In genomic region chr6:42820509-42821340, GRCh38 we compare ENCODE assay signal across 12 cellular contexts. TPM values are rescaled to one million over a fixed set of nuclear protein-coding genes. Genes with fewer than 3 reads are reported as not detected.
DNase-seq lines count a peak whose midpoint lies in the region; ATAC-seq and TF ChIP-seq lines count a peak whose summit lies in the region.
"Had no signal": no experiment of that assay in that cellular context is flagged by ENCODE, and none has a peak within 500 bp of the region (broad histone marks: within the 10 kb centered on the region; RNA-seq: fewer than 3 reads in every experiment).

No MANE protein-coding gene starts in this region.

- ATAC-seq in SK-N-SH treated with all-trans-retinoic acid at 6 μM for 48 hours (no peak), thoracic aorta (ENCODE audit: insufficient number of reproducible peaks, low FRiP score, low read depth) (peak; percentile 19), GM19035 (IDR thresholded peaks at IDR 0.05; ENCODE audit: unreplicated experiment) (no peak)
- ATAC-seq in effector memory CD8-positive, alpha-beta T cell (replicated peaks): no peak

- no peak for TF ChIP-seq EP300 in SK-N-SH (IDR thresholded peaks at IDR 0.05; ENCODE audit: borderline replicate concordance in 1 of 2, low read depth in 1 of 2, low read length in 1 of 2)

- H3K9ac ChIP-seq in SK-N-SH: no peak overlapping the region
- H3K9ac ChIP-seq in muscle layer of colon (ENCODE audit: low read length): peak overlapping the region; percentile 29

- H3K27ac ChIP-seq in SK-N-SH (ENCODE audit: low read depth in 2 of 2, low read length in 1 of 2) (peak overlapping the region in 1 of 2 experiments; percentile 53; a peak in 2 of 4 replicates), muscle layer of colon (ENCODE audit: low read depth, low read length) (peak overlapping the region; percentile 81), thoracic aorta (peak overlapping the region; percentile 49 to 66)

- peak overlapping the region; percentile 44 to 84 for H3K27ac Mint-ChIP-seq in effector memory CD8-positive, alpha-beta T cell

- WGBS in SK-N-SH (ENCODE audit: low lambda C conversion rate): 94% methylated on average over 10 of the region's 10 CpGs

- H3K4me3 ChIP-seq in SK-N-SH (ENCODE audit: low read depth in 2 of 2, low read length in 1 of 2) (no peak overlapping the region), muscle layer of colon (ENCODE audit: low read depth in 1 of 2, low read length in 2 of 2) (peak overlapping the region in 1 of 2 donors; percentile 21), thoracic aorta (peak overlapping the region; percentile 55)
- H3K4me3 ChIP-seq: HAP-1 had no signal

- peak; percentile 43 for DNase-seq in SK-N-SH
- no peak for DNase-seq in effector memory CD8-positive, alpha-beta T cell
- DNase-seq in thoracic aorta (ENCODE audit: low spot score): no peak
- DNase-seq in Kasumi-1 (lab: John Stamatoyannopoulos, UW): no peak
- DNase-seq in stimulated activated CD4-positive, alpha-beta T cell treated with anti-CD3 and anti-CD28 coated beads, Interleukin-2, amount 100 ng/mL, for 48 hours: no peak
- DNase-seq: 8988T; activated CD8-positive, alpha-beta memory T cell treated with anti-CD3 and anti-CD28 coated beads, Interleukin-2, amount 50 U/mL, for 4 hours; endodermal cell had no signal

- no peaks in the 10 kb centered on the region for H3K27me3 ChIP-seq in SK-N-SH (ENCODE audit: insufficient read depth)
- H3K27me3 ChIP-seq in muscle layer of colon (ENCODE audit: control insufficient read depth in 1 of 2, insufficient read depth in 2 of 2, low read length in 2 of 2): no peaks in the 10 kb centered on the region
- no peaks in the 10 kb centered on the region for H3K27me3 ChIP-seq in thoracic aorta (replicated peaks; ENCODE audit: insufficient read depth)

- CTCF ChIA-PET in SK-N-SH (lab: Yijun Ruan, JAX): interaction anchor here (1.0 kb wide), 1 partner anchor 20 kb away, joined by 3 read pairs; no protein-coding TSS in a partner anchor

- H3K4me2 ChIP-seq in SK-N-SH: no peak overlapping the region

- H3K79me2 ChIP-seq in SK-N-SH (ENCODE audit: insufficient read depth): no peaks in the 10 kb centered on the region

- H3K4me1 ChIP-seq in SK-N-SH (ENCODE audit: control insufficient read depth in 1 of 2, insufficient read depth in 2 of 2, low read depth in 1 of 2, low read length in 1 of 2) (peaks cover 0 to 15% of the 10 kb centered on the region in 2 experiments; a peak in 1 of 4 replicates), muscle layer of colon (ENCODE audit: insufficient read depth, low read length) (peaks cover 23% of the 10 kb centered on the region), thoracic aorta (ENCODE audit: control insufficient read depth in 1 of 2, low read depth in 2 of 2) (peaks cover 14 to 25% of the 10 kb centered on the region in 2 donors)
- H3K4me1 ChIP-seq: HAP-1 had no signal

- H3F3A ChIP-seq in SK-N-SH (replicated peaks; ENCODE audit: insufficient read depth): no peaks in the 10 kb centered on the region

- no peaks in the 10 kb centered on the region for H3K27me3 Mint-ChIP-seq in effector memory CD8-positive, alpha-beta T cell

- no peak overlapping the region for H2AFZ ChIP-seq in SK-N-SH (ENCODE audit: low read depth)

- TF ChIP-seq CTCF in SK-N-SH (IDR thresholded peaks at IDR 0.05) (no peak), thoracic aorta (IDR thresholded peaks at IDR 0.05) (no peak)

- POLR2A ChIA-PET in SK-N-SH (lab: Yijun Ruan, JAX): interaction anchor here (0.6 kb wide), 1 partner anchor 33 kb away, joined by 3 read pairs; no protein-coding TSS in a partner anchor

- H3K4me3 Mint-ChIP-seq in effector memory CD8-positive, alpha-beta T cell: no peak overlapping the region
- H3K4me3 Mint-ChIP-seq: endodermal cell had no signal

- no peak for TF ChIP-seq RAD21 in SK-N-SH (IDR thresholded peaks at IDR 0.05; ENCODE audit: low read length)

- H3K36me3 Mint-ChIP-seq in effector memory CD8-positive, alpha-beta T cell (ENCODE audit: insufficient read depth): peaks cover 48% of the 10 kb centered on the region

- H3K36me3 ChIP-seq in SK-N-SH (replicated peaks in 1 of 2; ENCODE audit: control insufficient read depth in 1 of 2, insufficient read depth in 2 of 2, low read length in 1 of 2) (peaks cover 2 to 19% of the 10 kb centered on the region in 2 experiments), muscle layer of colon (ENCODE audit: insufficient read depth, low read length) (no peaks in the 10 kb centered on the region), thoracic aorta (peaks cover 15% of the 10 kb centered on the region)
- H3K36me3 ChIP-seq: HAP-1 had no signal

- H3K4me1 Mint-ChIP-seq in effector memory CD8-positive, alpha-beta T cell (ENCODE audit: low read depth in 2 of 2): peaks cover 17 to 37% of the 10 kb centered on the region in 2 donors

- no peaks in the 10 kb centered on the region for H4K20me1 ChIP-seq in SK-N-SH (ENCODE audit: insufficient read depth)

- H3K9me3 Mint-ChIP-seq in effector memory CD8-positive, alpha-beta T cell: no peaks in the 10 kb centered on the region
- H3K9me3 Mint-ChIP-seq: endodermal cell had no signal

- H3K9me3 ChIP-seq in SK-N-SH (no peaks in the 10 kb centered on the region), muscle layer of colon (ENCODE audit: low read length) (no peaks in the 10 kb centered on the region), thoracic aorta (no peaks in the 10 kb centered on the region)
- H3K9me3 ChIP-seq: HAP-1 had no signal

- H3K9me2 ChIP-seq in SK-N-SH: no peaks in the 10 kb centered on the region

TF ChIP-seq in SK-N-SH, 30 proteins besides CTCF, POLR2A, EP300 and RAD21:
- no peak for TF ChIP-seq MEF2A (IDR thresholded peaks at IDR 0.05; ENCODE audit: borderline replicate concordance, low read depth)
- no peak for TF ChIP-seq FOXJ3 (CRISPR knock-in tag; IDR thresholded peaks at IDR 0.05)
- TF ChIP-seq MXI1 (IDR thresholded peaks at IDR 0.05; ENCODE audit: low read depth, low read length): no peak
- TF ChIP-seq NFIC (IDR thresholded peaks at IDR 0.05; ENCODE audit: borderline replicate concordance): no peak
- TF ChIP-seq GABPA (IDR thresholded peaks at IDR 0.05; ENCODE audit: low read depth): no peak
- no peak for TF ChIP-seq TAF1 (IDR thresholded peaks at IDR 0.05; ENCODE audit: borderline replicate concordance, low read depth, low read length)
- TF ChIP-seq TEAD4 (IDR thresholded peaks at IDR 0.05; ENCODE audit: borderline replicate concordance, insufficient read depth): no peak
TF ChIP-seq in SK-N-SH: peak in this region for 0.

TF ChIP-seq in SK-N-SH treated with all-trans-retinoic acid at 6 μM for 48 hours, 23 proteins besides CTCF, POLR2A, EP300 and RAD21 (continues in another document):
- TF ChIP-seq, protein P1, sequence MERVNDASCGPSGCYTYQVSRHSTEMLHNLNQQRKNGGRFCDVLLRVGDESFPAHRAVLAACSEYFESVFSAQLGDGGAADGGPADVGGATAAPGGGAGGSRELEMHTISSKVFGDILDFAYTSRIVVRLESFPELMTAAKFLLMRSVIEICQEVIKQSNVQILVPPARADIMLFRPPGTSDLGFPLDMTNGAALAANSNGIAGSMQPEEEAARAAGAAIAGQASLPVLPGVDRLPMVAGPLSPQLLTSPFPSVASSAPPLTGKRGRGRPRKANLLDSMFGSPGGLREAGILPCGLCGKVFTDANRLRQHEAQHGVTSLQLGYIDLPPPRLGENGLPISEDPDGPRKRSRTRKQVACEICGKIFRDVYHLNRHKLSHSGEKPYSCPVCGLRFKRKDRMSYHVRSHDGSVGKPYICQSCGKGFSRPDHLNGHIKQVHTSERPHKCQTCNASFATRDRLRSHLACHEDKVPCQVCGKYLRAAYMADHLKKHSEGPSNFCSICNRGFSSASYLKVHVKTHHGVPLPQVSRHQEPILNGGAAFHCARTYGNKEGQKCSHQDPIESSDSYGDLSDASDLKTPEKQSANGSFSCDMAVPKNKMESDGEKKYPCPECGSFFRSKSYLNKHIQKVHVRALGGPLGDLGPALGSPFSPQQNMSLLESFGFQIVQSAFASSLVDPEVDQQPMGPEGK (CRISPR knock-in tag; IDR thresholded peaks at IDR 0.05; ENCODE audit: borderline replicate concordance): no peak
- TF ChIP-seq GLIS3 (CRISPR knock-in tag; IDR thresholded peaks at IDR 0.05) (no peak), CREB5 (CRISPR knock-in tag; IDR thresholded peaks at IDR 0.05; ENCODE audit: low read depth) (no peak), OSR1 (CRISPR knock-in tag; IDR thresholded peaks at IDR 0.05) (no peak), RARB (CRISPR knock-in tag; IDR thresholded peaks at IDR 0.05) (no peak), ISL1 (CRISPR knock-in tag; IDR thresholded peaks at IDR 0.05) (no peak), ARNTL (CRISPR knock-in tag; IDR thresholded peaks at IDR 0.05; ENCODE audit: borderline replicate concordance, low read depth) (no peak), ZNF565 (CRISPR knock-in tag; conservative IDR thresholded peaks at IDR 0.05; ENCODE audit: low read depth) (no peak)
- TF ChIP-seq, protein P2, sequence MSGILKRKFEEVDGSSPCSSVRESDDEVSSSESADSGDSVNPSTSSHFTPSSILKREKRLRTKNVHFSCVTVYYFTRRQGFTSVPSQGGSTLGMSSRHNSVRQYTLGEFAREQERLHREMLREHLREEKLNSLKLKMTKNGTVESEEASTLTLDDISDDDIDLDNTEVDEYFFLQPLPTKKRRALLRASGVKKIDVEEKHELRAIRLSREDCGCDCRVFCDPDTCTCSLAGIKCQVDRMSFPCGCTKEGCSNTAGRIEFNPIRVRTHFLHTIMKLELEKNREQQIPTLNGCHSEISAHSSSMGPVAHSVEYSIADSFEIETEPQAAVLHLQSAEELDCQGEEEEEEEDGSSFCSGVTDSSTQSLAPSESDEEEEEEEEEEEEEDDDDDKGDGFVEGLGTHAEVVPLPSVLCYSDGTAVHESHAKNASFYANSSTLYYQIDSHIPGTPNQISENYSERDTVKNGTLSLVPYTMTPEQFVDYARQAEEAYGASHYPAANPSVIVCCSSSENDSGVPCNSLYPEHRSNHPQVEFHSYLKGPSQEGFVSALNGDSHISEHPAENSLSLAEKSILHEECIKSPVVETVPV (CRISPR knock-in tag; IDR thresholded peaks at IDR 0.05): no peak

RNA-seq across cellular contexts. Expression of gene BICRAL, which starts 38.9 kb away (rescaled TPM):
- 5.1 and 6.6 TPM in 2 replicates for polyA plus RNA-seq in SK-N-SH (2012; rRNA removed)
- 5.2 and 6.2 TPM in 2 replicates for polyA plus RNA-seq in SK-N-SH (2012; cell fraction: cytosol; rRNA removed)
- 7.1 and 11.2 TPM in 2 replicates for polyA plus RNA-seq in SK-N-SH (2012; cell fraction: nucleus; rRNA removed)
- 10 to 100 TPM; 16.5 to 18.8 TPM for total RNA-seq in thoracic aorta

RNA-seq across cellular contexts. Expression of gene RPL7L1, which starts 58.7 kb away (rescaled TPM):
- polyA plus RNA-seq in SK-N-SH (2012; rRNA removed): 22.1 and 28.7 TPM in 2 replicates
- 42.5 and 49.2 TPM in 2 replicates for polyA plus RNA-seq in SK-N-SH (2012; cell fraction: cytosol; rRNA removed)
- polyA plus RNA-seq in SK-N-SH (2012; cell fraction: nucleus; rRNA removed): 11.6 and 17.3 TPM in 2 replicates
- 10 to 100 TPM; 55.5 to 75.8 TPM for total RNA-seq in thoracic aorta
